In the genomic region with DNA sequence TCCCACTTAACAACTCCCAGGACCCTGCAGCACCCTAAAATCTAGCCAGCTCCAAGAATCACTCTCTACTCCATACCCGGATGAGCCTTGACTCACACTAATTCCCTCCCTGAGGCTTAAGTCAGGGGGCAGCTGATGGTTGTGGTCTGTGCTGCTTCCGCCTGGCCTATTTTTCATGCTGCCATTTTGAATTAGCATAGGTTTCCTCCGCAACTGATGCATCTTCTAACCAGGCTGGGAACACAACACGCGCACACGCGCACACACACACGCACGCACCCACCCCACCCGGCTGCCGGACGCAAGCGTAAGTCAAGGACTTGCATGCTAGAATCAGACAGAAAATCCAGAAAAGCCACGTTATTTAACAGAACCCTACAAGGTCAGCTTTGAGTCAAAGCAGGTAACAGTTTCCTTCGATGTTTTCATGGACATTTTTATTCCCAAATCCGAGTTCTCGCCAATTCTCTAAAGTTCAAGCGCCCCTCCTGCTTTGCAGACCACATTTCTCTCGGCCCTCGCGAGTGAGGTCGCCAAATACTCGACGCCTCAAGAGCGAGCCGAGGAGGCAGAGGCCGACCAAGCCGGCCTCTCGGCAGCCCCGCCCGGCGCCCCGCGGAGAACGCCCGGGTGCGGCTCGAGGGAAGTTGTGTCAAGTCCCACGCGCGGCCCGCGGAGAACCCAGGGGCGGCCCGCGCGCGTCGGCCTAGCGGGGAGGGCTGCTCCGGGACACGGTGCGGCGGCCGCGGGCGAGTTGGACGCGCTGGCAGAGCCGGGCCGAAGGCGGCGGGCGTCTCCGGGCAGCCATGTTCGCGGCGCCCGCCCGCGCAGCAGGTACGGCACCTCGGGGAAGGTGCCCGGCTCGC, we compare ENCODE assay signal across 8 cellular contexts. TPM values are rescaled to one million over a fixed set of nuclear protein-coding genes. Genes with fewer than 3 reads are reported as not detected.
DNase-seq lines count a peak whose midpoint lies in the region; ATAC-seq and TF ChIP-seq lines count a peak whose summit lies in the region.

No MANE protein-coding gene starts in this region.

- peaks cover 3% of the 10 kb centered on the region for H3K36me3 Mint-ChIP-seq in activated naive CD4-positive, alpha-beta T cell treated with anti-CD3 and anti-CD28 coated beads, Interleukin-2, amount 10 ng/mL, durations not matched to agents 7 days and 5 days
- peaks cover 22% of the 10 kb centered on the region for H3K36me3 Mint-ChIP-seq in nephron progenitor cell (ENCODE audit: low read depth)

- H3K4me1 ChIP-seq in gastroesophageal sphincter (peaks cover 0 to 46% (median 4%) of the 10 kb centered on the region in 3 donors), uterus (no peaks in the 10 kb centered on the region)

- TF ChIP-seq POLR2A in gastroesophageal sphincter (IDR thresholded peaks at IDR 0.05) (peak; percentile 30 to 41), uterus (IDR thresholded peaks at IDR 0.05) (no peak)

- intact Hi-C loops in uterus (cut with DNase I; ENCODE audit: low total_unique reads), result no loop called here

- H3K4me3 ChIP-seq in AG09309 (ENCODE audit: control insufficient read depth, low read depth, low read length) (peak overlapping the region; percentile 90), gastroesophageal sphincter (peak overlapping the region; percentile 67 to 98), uterus (peak overlapping the region; percentile 79 to 88)

- H3K9me3 Mint-ChIP-seq in activated naive CD4-positive, alpha-beta T cell treated with anti-CD3 and anti-CD28 coated beads, Interleukin-2, amount 10 ng/mL, durations not matched to agents 7 days and 5 days, result peaks cover 4% of the 10 kb centered on the region
- peaks cover 32% of the 10 kb centered on the region for H3K9me3 Mint-ChIP-seq in nephron progenitor cell

- peak overlapping the region; percentile 21 for H3K27ac Mint-ChIP-seq in activated naive CD4-positive, alpha-beta T cell treated with anti-CD3 and anti-CD28 coated beads, Interleukin-2, amount 10 ng/mL, durations not matched to agents 7 days and 5 days
- peak overlapping the region; percentile 99 for H3K27ac Mint-ChIP-seq in nephron progenitor cell

- H3K4me3 Mint-ChIP-seq in activated naive CD4-positive, alpha-beta T cell treated with anti-CD3 and anti-CD28 coated beads, Interleukin-2, amount 10 ng/mL, durations not matched to agents 7 days and 5 days, result peak overlapping the region; percentile 68
- H3K4me3 Mint-ChIP-seq in nephron progenitor cell, result peak overlapping the region; percentile 91

- peaks cover 9% of the 10 kb centered on the region for H3K4me1 Mint-ChIP-seq in activated naive CD4-positive, alpha-beta T cell treated with anti-CD3 and anti-CD28 coated beads, Interleukin-2, amount 10 ng/mL, durations not matched to agents 7 days and 5 days
- peaks cover 25% of the 10 kb centered on the region for H3K4me1 Mint-ChIP-seq in nephron progenitor cell

- peak overlapping the region; percentile 75 to 93 (median 91) for H3K27ac ChIP-seq in gastroesophageal sphincter
- peak overlapping the region; percentile 89 to 93 for H3K27ac ChIP-seq in uterus

- no peaks in the 10 kb centered on the region for H3K36me3 ChIP-seq in gastroesophageal sphincter
- no peaks in the 10 kb centered on the region for H3K36me3 ChIP-seq in uterus

- peaks cover 73% of the 10 kb centered on the region for H3K27me3 Mint-ChIP-seq in activated naive CD4-positive, alpha-beta T cell treated with anti-CD3 and anti-CD28 coated beads, Interleukin-2, amount 10 ng/mL, durations not matched to agents 7 days and 5 days
- H3K27me3 Mint-ChIP-seq in nephron progenitor cell (ENCODE audit: low read depth, poor library complexity), result peaks cover 2% of the 10 kb centered on the region

- CTCF ChIA-PET in activated naive CD4-positive, alpha-beta T cell treated with anti-CD3 and anti-CD28 coated beads, Interleukin-2, amount 10 ng/mL, durations not matched to agents 7 days and 5 days (lab: Charles Lee), result interaction anchor here (2.4 kb wide), 1 partner anchor 73 kb away, joined by 5 read pairs; no protein-coding TSS in a partner anchor

- H3K9me3 ChIP-seq in gastroesophageal sphincter (peaks cover 0 to 11% (median 0%) of the 10 kb centered on the region in 3 donors), uterus (peaks cover 0 to 3% of the 10 kb centered on the region in 2 donors)

- ATAC-seq in GM18870 (IDR thresholded peaks at IDR 0.05; ENCODE audit: unreplicated experiment), result peak; percentile 34
- ATAC-seq in HG03045 (IDR thresholded peaks at IDR 0.05; ENCODE audit: unreplicated experiment), result peak; percentile 37
- peak; percentile 59 for ATAC-seq in gastroesophageal sphincter

- TF ChIP-seq CTCF in AG09309 (IDR thresholded peaks at IDR 0.05; ENCODE audit: control insufficient read depth, insufficient read depth, low read depth, low read length, missing control alignments), result no peak
- peak in 1 of 4 experiments; percentile 7 for TF ChIP-seq CTCF in gastroesophageal sphincter (IDR thresholded peaks at IDR 0.05)
- no peak for TF ChIP-seq CTCF in nephron progenitor cell (IDR thresholded peaks at IDR 0.05)
- TF ChIP-seq CTCF in uterus (IDR thresholded peaks at IDR 0.05), result no peak

- no peak for TF ChIP-seq EP300 in gastroesophageal sphincter (IDR thresholded peaks at IDR 0.05)

- DNase-seq in AG09309 (ENCODE audit: low read depth) (no peak), NCI-H748 treated with DMSO at 0.1 percent for 48 hours (lab: John Stamatoyannopoulos, UW) (peak; percentile 43), nephron progenitor cell (peak; percentile 55), uterus (peak; percentile 47 to 49)
- DNase-seq in activated naive CD4-positive, alpha-beta T cell treated with anti-CD3 and anti-CD28 coated beads, Interleukin-2, amount 10 ng/mL, durations not matched to agents 7 days and 5 days, result peak; percentile 28

- H3K27me3 ChIP-seq in gastroesophageal sphincter, result no peaks in the 10 kb centered on the region
- no peaks in the 10 kb centered on the region for H3K27me3 ChIP-seq in uterus

- 9 to 14% methylated on average over 16 of the region's 75 CpGs for WGBS in gastroesophageal sphincter (ENCODE audit: low coverage in 1 of 2), 2 donors

RNA-seq across cellular contexts. Expression of gene SCRN1, which starts 1.0 kb away (rescaled TPM):
- total RNA-seq in gastroesophageal sphincter (100 to 1,000 TPM; 103 to 121 (median 112) TPM), uterus (10 to 100 TPM; 14.4 to 66.5 (median 44.1) TPM)

RNA-seq across cellular contexts. Expression of gene FKBP14, which starts 37.9 kb away (rescaled TPM):
- total RNA-seq in gastroesophageal sphincter (10 to 100 TPM in 1 of 4 donors, 1 to 10 TPM in 3; 7.0 to 10.7 (median 7.7) TPM), uterus (10 to 100 TPM in 2 of 4 donors, 1 to 10 TPM in 2; 4.9 to 86.5 (median 11.5) TPM)

RNA-seq across cellular contexts. Expression of gene PLEKHA8, which starts 39.6 kb away (rescaled TPM):
- total RNA-seq in gastroesophageal sphincter (10 to 100 TPM in 2 of 4 donors, 1 to 10 TPM in 2; 7.5 to 16.3 (median 11.4) TPM), uterus (10 to 100 TPM in 2 of 4 donors, 1 to 10 TPM in 2; 6.1 to 24.4 (median 11.5) TPM)

Comparison
In these comparisons a context has a peak if more than half of its experiments do, and no peak if none do; other contexts are left out.
1. POLR2A ChIP-seq: peak in gastroesophageal sphincter (2 of 2); none in uterus (0 of 2).
2. Peak in every context shown above with its lines, with median percentiles within 50 percentile points of each other: H3K4me3 ChIP-seq and ATAC-seq.